In genomic region chr6:56752009-56752408, GRCh38 we compare ENCODE assay signal across 13 cellular contexts.
A peak's percentile ranks its signal among the peaks of the same experiment; 100 is the strongest.
DNase-seq lines count a peak whose midpoint lies in the region; ATAC-seq and TF ChIP-seq lines count a peak whose summit lies in the region.
"Had no signal": no experiment of that assay in that cellular context is flagged by ENCODE, and none has a peak within 500 bp of the region (broad histone marks: within the 10 kb centered on the region; RNA-seq: fewer than 3 reads in every experiment).

No MANE protein-coding gene starts in this region.

- H3K4me1 Mint-ChIP-seq in GM23338 = peaks cover 75% of the 10 kb centered on the region

- H3F3A ChIP-seq in GM23338 (replicated peaks; ENCODE audit: low read depth) = no peaks in the 10 kb centered on the region

- H3K27me3 Mint-ChIP-seq in GM23338 (ENCODE audit: insufficient read depth, low read depth, poor library complexity) = peaks cover 4% of the 10 kb centered on the region

- peaks cover 93% of the 10 kb centered on the region for H3K79me2 ChIP-seq in GM23338 (replicated peaks; ENCODE audit: insufficient read depth)

- intact Hi-C loops in spleen (cut with DNase I; ENCODE audit: low total_unique reads) = no loop called here
- intact Hi-C loops in posterior vena cava (cut with DNase I) = no loop called here

- peak overlapping the region; percentile 82 for H3K27ac ChIP-seq in GM23338 (ENCODE audit: low read depth)
- no peak overlapping the region for H3K27ac ChIP-seq in spleen

- H3K9me3 ChIP-seq in spleen = no peaks in the 10 kb centered on the region
- H3K9me3 ChIP-seq: tibial nerve had no signal

- H3K27me3 ChIP-seq in GM23338 (ENCODE audit: insufficient read depth) (no peaks in the 10 kb centered on the region), spleen (replicated peaks in 1 of 7) (no peaks in the 10 kb centered on the region)
- H3K27me3 ChIP-seq: tibial nerve had no signal

- H3K4me3 ChIP-seq in GM23338 = no peak overlapping the region
- no peak overlapping the region for H3K4me3 ChIP-seq in epithelial cell of esophagus (ENCODE audit: low read length)
- no peak overlapping the region for H3K4me3 ChIP-seq in spleen
- H3K4me3 ChIP-seq: tibial nerve had no signal

- no peak overlapping the region for H2AFZ ChIP-seq in GM23338

- no peaks in the 10 kb centered on the region for H4K20me1 ChIP-seq in GM23338 (replicated peaks; ENCODE audit: insufficient read depth)

- H3K4me2 ChIP-seq in GM23338 = peak overlapping the region; percentile 1; the same call in 1 of the 2 replicates

- H3K36me3 ChIP-seq in GM23338 (ENCODE audit: insufficient read depth) = no peaks in the 10 kb centered on the region
- no peaks in the 10 kb centered on the region for H3K36me3 ChIP-seq in spleen
- H3K36me3 ChIP-seq: tibial nerve had no signal

- H3K36me3 Mint-ChIP-seq in GM23338 (ENCODE audit: low read depth) = no peaks in the 10 kb centered on the region

- no peak for TF ChIP-seq POLR2A in spleen (IDR thresholded peaks at IDR 0.05)

- H3K27ac Mint-ChIP-seq in GM23338 = peak overlapping the region; percentile 87

- ATAC-seq in GM23338 = peak; percentile 75
- ATAC-seq in GM19023 (IDR thresholded peaks at IDR 0.05; ENCODE audit: unreplicated experiment) = no peak
- no peak for ATAC-seq in GM19035 (IDR thresholded peaks at IDR 0.05; ENCODE audit: unreplicated experiment)
- ATAC-seq: left lobe of liver had no signal

- DNase-seq in GM23338 (ENCODE audit: low spot score) (peak; percentile 64), NCI-H510A (lab: John Stamatoyannopoulos, UW) (peak; percentile 12), epithelial cell of esophagus (ENCODE audit: low read depth) (peak; percentile 62), renal cortical epithelial cell (ENCODE audit: low read depth) (peak; percentile 74), spleen (no peak), posterior vena cava (ENCODE audit: low spot score) (no peak)
- DNase-seq: activated CD8-positive, alpha-beta memory T cell treated with anti-CD3 and anti-CD28 coated beads, Interleukin-2, amount 50 U/mL, for 48 hours; H7; occipital lobe had no signal

- TF ChIP-seq CTCF in GM23338 (conservative IDR thresholded peaks at IDR 0.05; ENCODE audit: low read depth in 2 of 2) (no peak), epithelial cell of esophagus (IDR thresholded peaks at IDR 0.05; ENCODE audit: insufficient read depth, low read depth, low read length, missing control alignments) (no peak), spleen (IDR thresholded peaks at IDR 0.05 in 8 of 11, conservative IDR thresholded peaks at IDR 0.05 in 3 of 11) (no peak)

- H3K9me3 Mint-ChIP-seq in GM23338 = no peaks in the 10 kb centered on the region

- no peaks in the 10 kb centered on the region for H3K9me2 ChIP-seq in GM23338 (ENCODE audit: insufficient read depth)

- H3K4me1 ChIP-seq in GM23338 (ENCODE audit: insufficient read depth) (peaks cover 79% of the 10 kb centered on the region), spleen (peaks cover 0 to 11% (median 3%) of the 10 kb centered on the region in 6 donors)

- no peak overlapping the region; the same call in 2 of the 3 replicates for H3K4me3 Mint-ChIP-seq in GM23338

TF ChIP-seq in GM23338, 12 proteins besides CTCF, POLR2A, EP300 and RAD21:
- TF ChIP-seq CREB1 (CRISPR knock-in tag; IDR thresholded peaks at IDR 0.05; ENCODE audit: low read depth) (peak; percentile 24; the same call in 1 of the 2 replicates), JUNB (IDR thresholded peaks at IDR 0.05; ENCODE audit: unreplicated experiment) (no peak), ZNF114 (CRISPR knock-in tag; IDR thresholded peaks at IDR 0.05) (no peak), POLR2AphosphoS5 (IDR thresholded peaks at IDR 0.05; ENCODE audit: low read depth) (no peak)

Comparison
In these comparisons a context has a peak if more than half of its experiments do, and no peak if none do; other contexts are left out.
1. DNase-seq: peak in GM23338 (single experiment), NCI-H510A (single experiment), epithelial cell of esophagus (single experiment) and renal cortical epithelial cell (single experiment); none in spleen (single experiment) and posterior vena cava (single experiment).